In the genomic region with DNA sequence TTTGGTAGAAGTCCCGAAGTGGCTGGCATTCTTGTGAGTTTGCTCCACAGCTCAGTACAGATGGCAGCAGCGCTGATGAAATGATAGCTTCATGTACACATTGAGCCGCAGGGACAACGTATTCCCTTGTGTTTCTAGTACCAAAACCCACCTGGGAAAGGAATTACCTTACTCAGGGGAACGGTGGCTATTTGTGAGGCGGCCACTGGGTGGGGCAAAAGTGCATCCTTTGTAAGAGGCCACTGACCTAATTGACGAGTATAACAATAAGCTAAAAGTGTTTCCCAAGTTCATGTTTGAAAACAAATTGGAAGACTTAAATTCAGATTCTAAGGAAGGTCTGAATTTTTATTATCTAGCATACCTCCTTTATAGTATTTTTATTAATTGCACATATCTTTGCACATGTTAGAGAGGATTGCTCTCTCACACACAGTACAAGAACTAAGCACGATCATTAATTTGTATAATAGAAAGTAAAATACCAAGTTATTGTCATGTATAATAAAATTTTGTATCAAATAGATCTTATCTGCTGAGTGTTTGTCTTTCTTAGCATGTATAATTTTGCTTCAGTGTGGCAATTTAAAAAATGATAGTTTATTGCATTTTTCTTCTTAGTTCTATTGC, we compare ENCODE assay signal across 1 cellular context.
TF ChIP-seq lines count a peak whose summit lies in the region.

No MANE protein-coding gene starts in this region.

TF ChIP-seq in GM23338, 12 proteins besides CTCF, POLR2A, EP300 and RAD21 (continued from another document):
- TF ChIP-seq, protein P1, sequence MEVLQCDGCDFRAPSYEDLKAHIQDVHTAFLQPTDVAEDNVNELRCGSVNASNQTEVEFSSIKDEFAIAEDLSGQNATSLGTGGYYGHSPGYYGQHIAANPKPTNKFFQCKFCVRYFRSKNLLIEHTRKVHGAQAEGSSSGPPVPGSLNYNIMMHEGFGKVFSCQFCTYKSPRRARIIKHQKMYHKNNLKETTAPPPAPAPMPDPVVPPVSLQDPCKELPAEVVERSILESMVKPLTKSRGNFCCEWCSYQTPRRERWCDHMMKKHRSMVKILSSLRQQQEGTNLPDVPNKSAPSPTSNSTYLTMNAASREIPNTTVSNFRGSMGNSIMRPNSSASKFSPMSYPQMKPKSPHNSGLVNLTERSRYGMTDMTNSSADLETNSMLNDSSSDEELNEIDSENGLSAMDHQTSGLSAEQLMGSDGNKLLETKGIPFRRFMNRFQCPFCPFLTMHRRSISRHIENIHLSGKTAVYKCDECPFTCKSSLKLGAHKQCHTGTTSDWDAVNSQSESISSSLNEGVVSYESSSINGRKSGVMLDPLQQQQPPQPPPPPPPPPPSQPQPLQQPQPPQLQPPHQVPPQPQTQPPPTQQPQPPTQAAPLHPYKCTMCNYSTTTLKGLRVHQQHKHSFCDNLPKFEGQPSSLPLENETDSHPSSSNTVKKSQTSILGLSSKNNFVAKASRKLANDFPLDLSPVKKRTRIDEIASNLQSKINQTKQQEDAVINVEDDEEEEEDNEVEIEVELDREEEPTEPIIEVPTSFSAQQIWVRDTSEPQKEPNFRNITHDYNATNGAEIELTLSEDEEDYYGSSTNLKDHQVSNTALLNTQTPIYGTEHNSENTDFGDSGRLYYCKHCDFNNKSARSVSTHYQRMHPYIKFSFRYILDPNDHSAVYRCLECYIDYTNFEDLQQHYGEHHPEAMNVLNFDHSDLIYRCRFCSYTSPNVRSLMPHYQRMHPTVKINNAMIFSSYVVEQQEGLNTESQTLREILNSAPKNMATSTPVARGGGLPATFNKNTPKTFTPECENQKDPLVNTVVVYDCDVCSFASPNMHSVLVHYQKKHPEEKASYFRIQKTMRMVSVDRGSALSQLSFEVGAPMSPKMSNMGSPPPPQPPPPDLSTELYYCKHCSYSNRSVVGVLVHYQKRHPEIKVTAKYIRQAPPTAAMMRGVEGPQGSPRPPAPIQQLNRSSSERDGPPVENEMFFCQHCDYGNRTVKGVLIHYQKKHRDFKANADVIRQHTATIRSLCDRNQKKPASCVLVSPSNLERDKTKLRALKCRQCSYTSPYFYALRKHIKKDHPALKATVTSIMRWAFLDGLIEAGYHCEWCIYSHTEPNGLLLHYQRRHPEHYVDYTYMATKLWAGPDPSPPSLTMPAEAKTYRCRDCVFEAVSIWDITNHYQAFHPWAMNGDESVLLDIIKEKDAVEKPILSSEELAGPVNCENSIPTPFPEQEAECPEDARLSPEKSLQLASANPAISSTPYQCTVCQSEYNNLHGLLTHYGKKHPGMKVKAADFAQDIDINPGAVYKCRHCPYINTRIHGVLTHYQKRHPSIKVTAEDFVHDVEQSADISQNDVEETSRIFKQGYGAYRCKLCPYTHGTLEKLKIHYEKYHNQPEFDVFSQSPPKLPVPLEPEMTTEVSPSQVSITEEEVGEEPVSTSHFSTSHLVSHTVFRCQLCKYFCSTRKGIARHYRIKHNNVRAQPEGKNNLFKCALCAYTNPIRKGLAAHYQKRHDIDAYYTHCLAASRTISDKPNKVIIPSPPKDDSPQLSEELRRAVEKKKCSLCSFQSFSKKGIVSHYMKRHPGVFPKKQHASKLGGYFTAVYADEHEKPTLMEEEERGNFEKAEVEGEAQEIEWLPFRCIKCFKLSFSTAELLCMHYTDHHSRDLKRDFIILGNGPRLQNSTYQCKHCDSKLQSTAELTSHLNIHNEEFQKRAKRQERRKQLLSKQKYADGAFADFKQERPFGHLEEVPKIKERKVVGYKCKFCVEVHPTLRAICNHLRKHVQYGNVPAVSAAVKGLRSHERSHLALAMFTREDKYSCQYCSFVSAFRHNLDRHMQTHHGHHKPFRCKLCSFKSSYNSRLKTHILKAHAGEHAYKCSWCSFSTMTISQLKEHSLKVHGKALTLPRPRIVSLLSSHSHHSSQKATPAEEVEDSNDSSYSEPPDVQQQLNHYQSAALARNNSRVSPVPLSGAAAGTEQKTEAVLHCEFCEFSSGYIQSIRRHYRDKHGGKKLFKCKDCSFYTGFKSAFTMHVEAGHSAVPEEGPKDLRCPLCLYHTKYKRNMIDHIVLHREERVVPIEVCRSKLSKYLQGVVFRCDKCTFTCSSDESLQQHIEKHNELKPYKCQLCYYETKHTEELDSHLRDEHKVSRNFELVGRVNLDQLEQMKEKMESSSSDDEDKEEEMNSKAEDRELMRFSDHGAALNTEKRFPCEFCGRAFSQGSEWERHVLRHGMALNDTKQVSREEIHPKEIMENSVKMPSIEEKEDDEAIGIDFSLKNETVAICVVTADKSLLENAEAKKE (CRISPR knock-in tag; IDR thresholded peaks at IDR 0.05) = no peak
